1 cellular context compared by ENCODE assay signal in the genomic region with DNA sequence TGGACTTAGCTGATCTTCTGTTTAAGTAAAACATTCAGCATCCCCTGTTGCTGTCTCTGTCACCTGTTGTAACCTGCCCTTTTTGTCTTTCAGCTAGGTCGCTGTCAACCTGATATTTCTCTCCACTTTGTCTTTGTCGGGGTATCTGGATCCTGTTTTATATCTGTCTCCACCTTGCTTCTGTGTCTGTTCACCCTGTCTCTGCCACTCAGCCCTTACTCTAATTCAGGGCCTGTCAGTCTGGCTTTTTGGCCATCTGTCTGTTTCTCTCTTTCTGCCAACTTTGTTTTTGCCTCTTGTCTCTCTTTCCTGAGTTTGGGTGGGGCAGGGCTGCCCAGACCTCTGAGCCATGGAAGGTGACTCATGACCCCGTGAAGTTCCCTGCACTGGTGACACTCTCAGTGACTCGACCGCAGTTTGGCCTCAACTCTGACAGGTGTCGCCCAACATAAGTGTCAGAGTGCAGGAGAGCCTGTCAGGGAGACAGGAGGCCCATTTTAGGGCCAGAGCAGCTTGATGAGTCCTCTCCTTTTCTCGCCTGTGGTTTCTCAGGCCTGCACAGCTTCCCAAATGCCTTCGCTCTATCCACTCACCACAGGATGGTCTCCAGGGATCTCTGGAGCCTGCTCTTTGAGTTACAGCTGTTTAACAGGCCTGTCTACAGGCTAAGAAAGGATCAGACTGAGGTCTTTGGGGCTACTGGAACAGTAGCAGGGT.
TF ChIP-seq lines count a peak whose summit lies in the region.

No MANE protein-coding gene starts in this region.

TF ChIP-seq in K562, 482 proteins besides CTCF, POLR2A, EP300 and RAD21 (continued from another document and continues in another):
- TF ChIP-seq, protein P1, sequence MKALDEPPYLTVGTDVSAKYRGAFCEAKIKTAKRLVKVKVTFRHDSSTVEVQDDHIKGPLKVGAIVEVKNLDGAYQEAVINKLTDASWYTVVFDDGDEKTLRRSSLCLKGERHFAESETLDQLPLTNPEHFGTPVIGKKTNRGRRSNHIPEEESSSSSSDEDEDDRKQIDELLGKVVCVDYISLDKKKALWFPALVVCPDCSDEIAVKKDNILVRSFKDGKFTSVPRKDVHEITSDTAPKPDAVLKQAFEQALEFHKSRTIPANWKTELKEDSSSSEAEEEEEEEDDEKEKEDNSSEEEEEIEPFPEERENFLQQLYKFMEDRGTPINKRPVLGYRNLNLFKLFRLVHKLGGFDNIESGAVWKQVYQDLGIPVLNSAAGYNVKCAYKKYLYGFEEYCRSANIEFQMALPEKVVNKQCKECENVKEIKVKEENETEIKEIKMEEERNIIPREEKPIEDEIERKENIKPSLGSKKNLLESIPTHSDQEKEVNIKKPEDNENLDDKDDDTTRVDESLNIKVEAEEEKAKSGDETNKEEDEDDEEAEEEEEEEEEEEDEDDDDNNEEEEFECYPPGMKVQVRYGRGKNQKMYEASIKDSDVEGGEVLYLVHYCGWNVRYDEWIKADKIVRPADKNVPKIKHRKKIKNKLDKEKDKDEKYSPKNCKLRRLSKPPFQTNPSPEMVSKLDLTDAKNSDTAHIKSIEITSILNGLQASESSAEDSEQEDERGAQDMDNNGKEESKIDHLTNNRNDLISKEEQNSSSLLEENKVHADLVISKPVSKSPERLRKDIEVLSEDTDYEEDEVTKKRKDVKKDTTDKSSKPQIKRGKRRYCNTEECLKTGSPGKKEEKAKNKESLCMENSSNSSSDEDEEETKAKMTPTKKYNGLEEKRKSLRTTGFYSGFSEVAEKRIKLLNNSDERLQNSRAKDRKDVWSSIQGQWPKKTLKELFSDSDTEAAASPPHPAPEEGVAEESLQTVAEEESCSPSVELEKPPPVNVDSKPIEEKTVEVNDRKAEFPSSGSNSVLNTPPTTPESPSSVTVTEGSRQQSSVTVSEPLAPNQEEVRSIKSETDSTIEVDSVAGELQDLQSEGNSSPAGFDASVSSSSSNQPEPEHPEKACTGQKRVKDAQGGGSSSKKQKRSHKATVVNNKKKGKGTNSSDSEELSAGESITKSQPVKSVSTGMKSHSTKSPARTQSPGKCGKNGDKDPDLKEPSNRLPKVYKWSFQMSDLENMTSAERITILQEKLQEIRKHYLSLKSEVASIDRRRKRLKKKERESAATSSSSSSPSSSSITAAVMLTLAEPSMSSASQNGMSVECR (CRISPR knock-in tag; IDR thresholded peaks at IDR 0.05) = peak; percentile 59
- peak; percentile 6; the same call in 1 of the 2 replicates for TF ChIP-seq SP1 (CRISPR knock-in tag; IDR thresholded peaks at IDR 0.05)
- TF ChIP-seq, protein P2, sequence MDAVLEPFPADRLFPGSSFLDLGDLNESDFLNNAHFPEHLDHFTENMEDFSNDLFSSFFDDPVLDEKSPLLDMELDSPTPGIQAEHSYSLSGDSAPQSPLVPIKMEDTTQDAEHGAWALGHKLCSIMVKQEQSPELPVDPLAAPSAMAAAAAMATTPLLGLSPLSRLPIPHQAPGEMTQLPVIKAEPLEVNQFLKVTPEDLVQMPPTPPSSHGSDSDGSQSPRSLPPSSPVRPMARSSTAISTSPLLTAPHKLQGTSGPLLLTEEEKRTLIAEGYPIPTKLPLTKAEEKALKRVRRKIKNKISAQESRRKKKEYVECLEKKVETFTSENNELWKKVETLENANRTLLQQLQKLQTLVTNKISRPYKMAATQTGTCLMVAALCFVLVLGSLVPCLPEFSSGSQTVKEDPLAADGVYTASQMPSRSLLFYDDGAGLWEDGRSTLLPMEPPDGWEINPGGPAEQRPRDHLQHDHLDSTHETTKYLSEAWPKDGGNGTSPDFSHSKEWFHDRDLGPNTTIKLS (IDR thresholded peaks at IDR 0.05; ENCODE audit: borderline replicate concordance, low read depth) = no peak; the same call in 1 of the 2 replicates
- no peak for TF ChIP-seq GATA2 (CRISPR knock-in tag; IDR thresholded peaks at IDR 0.05)
- TF ChIP-seq, protein P3, sequence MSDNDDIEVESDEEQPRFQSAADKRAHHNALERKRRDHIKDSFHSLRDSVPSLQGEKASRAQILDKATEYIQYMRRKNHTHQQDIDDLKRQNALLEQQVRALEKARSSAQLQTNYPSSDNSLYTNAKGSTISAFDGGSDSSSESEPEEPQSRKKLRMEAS (CRISPR knock-in tag; IDR thresholded peaks at IDR 0.05) = peak; percentile 38
- TF ChIP-seq, protein P4, sequence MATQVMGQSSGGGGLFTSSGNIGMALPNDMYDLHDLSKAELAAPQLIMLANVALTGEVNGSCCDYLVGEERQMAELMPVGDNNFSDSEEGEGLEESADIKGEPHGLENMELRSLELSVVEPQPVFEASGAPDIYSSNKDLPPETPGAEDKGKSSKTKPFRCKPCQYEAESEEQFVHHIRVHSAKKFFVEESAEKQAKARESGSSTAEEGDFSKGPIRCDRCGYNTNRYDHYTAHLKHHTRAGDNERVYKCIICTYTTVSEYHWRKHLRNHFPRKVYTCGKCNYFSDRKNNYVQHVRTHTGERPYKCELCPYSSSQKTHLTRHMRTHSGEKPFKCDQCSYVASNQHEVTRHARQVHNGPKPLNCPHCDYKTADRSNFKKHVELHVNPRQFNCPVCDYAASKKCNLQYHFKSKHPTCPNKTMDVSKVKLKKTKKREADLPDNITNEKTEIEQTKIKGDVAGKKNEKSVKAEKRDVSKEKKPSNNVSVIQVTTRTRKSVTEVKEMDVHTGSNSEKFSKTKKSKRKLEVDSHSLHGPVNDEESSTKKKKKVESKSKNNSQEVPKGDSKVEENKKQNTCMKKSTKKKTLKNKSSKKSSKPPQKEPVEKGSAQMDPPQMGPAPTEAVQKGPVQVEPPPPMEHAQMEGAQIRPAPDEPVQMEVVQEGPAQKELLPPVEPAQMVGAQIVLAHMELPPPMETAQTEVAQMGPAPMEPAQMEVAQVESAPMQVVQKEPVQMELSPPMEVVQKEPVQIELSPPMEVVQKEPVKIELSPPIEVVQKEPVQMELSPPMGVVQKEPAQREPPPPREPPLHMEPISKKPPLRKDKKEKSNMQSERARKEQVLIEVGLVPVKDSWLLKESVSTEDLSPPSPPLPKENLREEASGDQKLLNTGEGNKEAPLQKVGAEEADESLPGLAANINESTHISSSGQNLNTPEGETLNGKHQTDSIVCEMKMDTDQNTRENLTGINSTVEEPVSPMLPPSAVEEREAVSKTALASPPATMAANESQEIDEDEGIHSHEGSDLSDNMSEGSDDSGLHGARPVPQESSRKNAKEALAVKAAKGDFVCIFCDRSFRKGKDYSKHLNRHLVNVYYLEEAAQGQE (CRISPR knock-in tag; IDR thresholded peaks at IDR 0.05; ENCODE audit: low read depth) = peak; percentile 43; the same call in 1 of the 2 replicates
- no peak for TF ChIP-seq TARDBP (IDR thresholded peaks at IDR 0.05)
- TF ChIP-seq, protein P5, sequence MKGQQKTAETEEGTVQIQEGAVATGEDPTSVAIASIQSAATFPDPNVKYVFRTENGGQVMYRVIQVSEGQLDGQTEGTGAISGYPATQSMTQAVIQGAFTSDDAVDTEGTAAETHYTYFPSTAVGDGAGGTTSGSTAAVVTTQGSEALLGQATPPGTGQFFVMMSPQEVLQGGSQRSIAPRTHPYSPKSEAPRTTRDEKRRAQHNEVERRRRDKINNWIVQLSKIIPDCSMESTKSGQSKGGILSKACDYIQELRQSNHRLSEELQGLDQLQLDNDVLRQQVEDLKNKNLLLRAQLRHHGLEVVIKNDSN (CRISPR knock-in tag; IDR thresholded peaks at IDR 0.05) = peak; percentile 57
- no peak for TF ChIP-seq SOX6 (IDR thresholded peaks at IDR 0.05)
- TF ChIP-seq ZKSCAN8 (CRISPR knock-in tag; IDR thresholded peaks at IDR 0.05) = no peak
- TF ChIP-seq JUN (IDR thresholded peaks at IDR 0.05; ENCODE audit: borderline replicate concordance, low read depth, low read length) = peak; percentile 87
- no peak; the same call in 1 of the 2 replicates for TF ChIP-seq JUN (CRISPR knock-in tag; IDR thresholded peaks at IDR 0.05; ENCODE audit: borderline replicate concordance)
- TF ChIP-seq NR2C1 (IDR thresholded peaks at IDR 0.05) = peak; percentile 89
- peak; percentile 85 for TF ChIP-seq NR2C1 (tag; IDR thresholded peaks at IDR 0.05)
- TF ChIP-seq, protein P6, sequence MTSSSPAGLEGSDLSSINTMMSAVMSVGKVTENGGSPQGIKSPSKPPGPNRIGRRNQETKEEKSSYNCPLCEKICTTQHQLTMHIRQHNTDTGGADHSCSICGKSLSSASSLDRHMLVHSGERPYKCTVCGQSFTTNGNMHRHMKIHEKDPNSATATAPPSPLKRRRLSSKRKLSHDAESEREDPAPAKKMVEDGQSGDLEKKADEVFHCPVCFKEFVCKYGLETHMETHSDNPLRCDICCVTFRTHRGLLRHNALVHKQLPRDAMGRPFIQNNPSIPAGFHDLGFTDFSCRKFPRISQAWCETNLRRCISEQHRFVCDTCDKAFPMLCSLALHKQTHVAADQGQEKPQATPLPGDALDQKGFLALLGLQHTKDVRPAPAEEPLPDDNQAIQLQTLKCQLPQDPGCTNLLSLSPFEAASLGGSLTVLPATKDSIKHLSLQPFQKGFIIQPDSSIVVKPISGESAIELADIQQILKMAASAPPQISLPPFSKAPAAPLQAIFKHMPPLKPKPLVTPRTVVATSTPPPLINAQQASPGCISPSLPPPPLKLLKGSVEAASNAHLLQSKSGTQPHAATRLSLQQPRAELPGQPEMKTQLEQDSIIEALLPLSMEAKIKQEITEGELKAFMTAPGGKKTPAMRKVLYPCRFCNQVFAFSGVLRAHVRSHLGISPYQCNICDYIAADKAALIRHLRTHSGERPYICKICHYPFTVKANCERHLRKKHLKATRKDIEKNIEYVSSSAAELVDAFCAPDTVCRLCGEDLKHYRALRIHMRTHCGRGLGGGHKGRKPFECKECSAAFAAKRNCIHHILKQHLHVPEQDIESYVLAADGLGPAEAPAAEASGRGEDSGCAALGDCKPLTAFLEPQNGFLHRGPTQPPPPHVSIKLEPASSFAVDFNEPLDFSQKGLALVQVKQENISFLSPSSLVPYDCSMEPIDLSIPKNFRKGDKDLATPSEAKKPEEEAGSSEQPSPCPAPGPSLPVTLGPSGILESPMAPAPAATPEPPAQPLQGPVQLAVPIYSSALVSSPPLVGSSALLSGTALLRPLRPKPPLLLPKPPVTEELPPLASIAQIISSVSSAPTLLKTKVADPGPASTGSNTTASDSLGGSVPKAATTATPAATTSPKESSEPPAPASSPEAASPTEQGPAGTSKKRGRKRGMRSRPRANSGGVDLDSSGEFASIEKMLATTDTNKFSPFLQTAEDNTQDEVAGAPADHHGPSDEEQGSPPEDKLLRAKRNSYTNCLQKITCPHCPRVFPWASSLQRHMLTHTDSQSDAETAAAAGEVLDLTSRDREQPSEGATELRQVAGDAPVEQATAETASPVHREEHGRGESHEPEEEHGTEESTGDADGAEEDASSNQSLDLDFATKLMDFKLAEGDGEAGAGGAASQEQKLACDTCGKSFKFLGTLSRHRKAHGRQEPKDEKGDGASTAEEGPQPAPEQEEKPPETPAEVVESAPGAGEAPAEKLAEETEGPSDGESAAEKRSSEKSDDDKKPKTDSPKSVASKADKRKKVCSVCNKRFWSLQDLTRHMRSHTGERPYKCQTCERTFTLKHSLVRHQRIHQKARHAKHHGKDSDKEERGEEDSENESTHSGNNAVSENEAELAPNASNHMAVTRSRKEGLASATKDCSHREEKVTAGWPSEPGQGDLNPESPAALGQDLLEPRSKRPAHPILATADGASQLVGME (CRISPR knock-in tag; IDR thresholded peaks at IDR 0.05) = no peak
- no peak for TF ChIP-seq SRSF7 (optimal IDR thresholded peaks at IDR 0.05; ENCODE audit: low read depth, low read length)
- TF ChIP-seq SIN3A (IDR thresholded peaks at IDR 0.05; ENCODE audit: borderline replicate concordance in 2 of 2, control insufficient read depth in 1 of 2, low read depth in 2 of 2, low read length in 2 of 2) = peak in 1 of 2 experiments; percentile 77; a peak in 2 of 4 replicates
- TF ChIP-seq, protein P7, sequence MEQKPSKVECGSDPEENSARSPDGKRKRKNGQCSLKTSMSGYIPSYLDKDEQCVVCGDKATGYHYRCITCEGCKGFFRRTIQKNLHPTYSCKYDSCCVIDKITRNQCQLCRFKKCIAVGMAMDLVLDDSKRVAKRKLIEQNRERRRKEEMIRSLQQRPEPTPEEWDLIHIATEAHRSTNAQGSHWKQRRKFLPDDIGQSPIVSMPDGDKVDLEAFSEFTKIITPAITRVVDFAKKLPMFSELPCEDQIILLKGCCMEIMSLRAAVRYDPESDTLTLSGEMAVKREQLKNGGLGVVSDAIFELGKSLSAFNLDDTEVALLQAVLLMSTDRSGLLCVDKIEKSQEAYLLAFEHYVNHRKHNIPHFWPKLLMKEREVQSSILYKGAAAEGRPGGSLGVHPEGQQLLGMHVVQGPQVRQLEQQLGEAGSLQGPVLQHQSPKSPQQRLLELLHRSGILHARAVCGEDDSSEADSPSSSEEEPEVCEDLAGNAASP (IDR thresholded peaks at IDR 0.05) = no peak
- TF ChIP-seq, protein P8, sequence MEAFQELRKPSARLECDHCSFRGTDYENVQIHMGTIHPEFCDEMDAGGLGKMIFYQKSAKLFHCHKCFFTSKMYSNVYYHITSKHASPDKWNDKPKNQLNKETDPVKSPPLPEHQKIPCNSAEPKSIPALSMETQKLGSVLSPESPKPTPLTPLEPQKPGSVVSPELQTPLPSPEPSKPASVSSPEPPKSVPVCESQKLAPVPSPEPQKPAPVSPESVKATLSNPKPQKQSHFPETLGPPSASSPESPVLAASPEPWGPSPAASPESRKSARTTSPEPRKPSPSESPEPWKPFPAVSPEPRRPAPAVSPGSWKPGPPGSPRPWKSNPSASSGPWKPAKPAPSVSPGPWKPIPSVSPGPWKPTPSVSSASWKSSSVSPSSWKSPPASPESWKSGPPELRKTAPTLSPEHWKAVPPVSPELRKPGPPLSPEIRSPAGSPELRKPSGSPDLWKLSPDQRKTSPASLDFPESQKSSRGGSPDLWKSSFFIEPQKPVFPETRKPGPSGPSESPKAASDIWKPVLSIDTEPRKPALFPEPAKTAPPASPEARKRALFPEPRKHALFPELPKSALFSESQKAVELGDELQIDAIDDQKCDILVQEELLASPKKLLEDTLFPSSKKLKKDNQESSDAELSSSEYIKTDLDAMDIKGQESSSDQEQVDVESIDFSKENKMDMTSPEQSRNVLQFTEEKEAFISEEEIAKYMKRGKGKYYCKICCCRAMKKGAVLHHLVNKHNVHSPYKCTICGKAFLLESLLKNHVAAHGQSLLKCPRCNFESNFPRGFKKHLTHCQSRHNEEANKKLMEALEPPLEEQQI (IDR thresholded peaks at IDR 0.05) = no peak
- TF ChIP-seq, protein P9, sequence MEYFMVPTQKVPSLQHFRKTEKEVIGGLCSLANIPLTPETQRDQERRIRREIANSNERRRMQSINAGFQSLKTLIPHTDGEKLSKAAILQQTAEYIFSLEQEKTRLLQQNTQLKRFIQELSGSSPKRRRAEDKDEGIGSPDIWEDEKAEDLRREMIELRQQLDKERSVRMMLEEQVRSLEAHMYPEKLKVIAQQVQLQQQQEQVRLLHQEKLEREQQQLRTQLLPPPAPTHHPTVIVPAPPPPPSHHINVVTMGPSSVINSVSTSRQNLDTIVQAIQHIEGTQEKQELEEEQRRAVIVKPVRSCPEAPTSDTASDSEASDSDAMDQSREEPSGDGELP (CRISPR knock-in tag; IDR thresholded peaks at IDR 0.05; ENCODE audit: borderline replicate concordance) = peak; percentile 53; the same call in 1 of the 2 replicates
- no peak for TF ChIP-seq MCM5 (IDR thresholded peaks at IDR 0.05; ENCODE audit: low read depth)
- TF ChIP-seq SMC3 (conservative IDR thresholded peaks at IDR 0.05; ENCODE audit: insufficient read depth, low read depth, low read length) = no peak
- no peak for TF ChIP-seq IFI16 (CRISPR knock-in tag; IDR thresholded peaks at IDR 0.05)
- no peak for TF ChIP-seq ARHGAP35 (IDR thresholded peaks at IDR 0.05; ENCODE audit: partially characterized antibody)
- no peak; the same call in 1 of the 2 replicates for TF ChIP-seq ZC3H4 (CRISPR knock-in tag; IDR thresholded peaks at IDR 0.05; ENCODE audit: borderline replicate concordance)
- 0 out of 4 replicates have a peak, but pooled peaks of 1 of the 2 experiments have one; percentile 56 for TF ChIP-seq TBL1XR1 (IDR thresholded peaks at IDR 0.05; ENCODE audit: low read length in 2 of 2)
- TF ChIP-seq ZNF436 (CRISPR knock-in tag; IDR thresholded peaks at IDR 0.05) = no peak
- no peak for TF ChIP-seq HMG20A (CRISPR knock-in tag; conservative IDR thresholded peaks at IDR 0.05)
- TF ChIP-seq DDX20 (tag; IDR thresholded peaks at IDR 0.05; ENCODE audit: low read depth) = no peak
- no peak for TF ChIP-seq ZNF175 (CRISPR knock-in tag; IDR thresholded peaks at IDR 0.05; ENCODE audit: low read depth)
- no peak for TF ChIP-seq ZNF79 (CRISPR knock-in tag; IDR thresholded peaks at IDR 0.05; ENCODE audit: low read depth)
